In genomic region chr12:105334001-105334400, GRCh38 we compare ENCODE assay signal across 13 cellular contexts. TPM values are rescaled to one million over a fixed set of nuclear protein-coding genes. Genes with fewer than 3 reads are reported as not detected.
DNase-seq lines count a peak whose midpoint lies in the region; ATAC-seq and TF ChIP-seq lines count a peak whose summit lies in the region.
"Had no signal": no experiment of that assay in that cellular context is flagged by ENCODE, and none has a peak within 500 bp of the region (broad histone marks: within the 10 kb centered on the region; RNA-seq: fewer than 3 reads in every experiment).

No MANE protein-coding gene starts in this region.

- POLR2A ChIA-PET in CD4-positive, alpha-beta T cell (lab: Charles Lee), result no interaction called here
- POLR2A ChIA-PET in HEK293 (lab: Yijun Ruan, JAX), result no interaction called here

- no peaks in the 10 kb centered on the region for H3K9me3 Mint-ChIP-seq in CD4-positive, alpha-beta T cell
- H3K9me3 Mint-ChIP-seq: activated naive CD4-positive, alpha-beta T cell treated with anti-CD3 and anti-CD28 coated beads, Interleukin-2, amount 50 U/mL, for 24 hours had no signal

- CTCF ChIA-PET in CD4-positive, alpha-beta T cell (lab: Charles Lee), result interaction anchor here (1.5 kb wide), 1 partner anchor 12 kb away, joined by 3 read pairs; no protein-coding TSS in a partner anchor
- CTCF ChIA-PET in HEK293 (lab: Yijun Ruan, JAX), result interaction anchor here (1.5 kb wide), 1 partner anchor 13 kb away, joined by 3 read pairs; no protein-coding TSS in a partner anchor

- H3K4me1 Mint-ChIP-seq in CD4-positive, alpha-beta T cell (ENCODE audit: low read depth), result peaks cover 50% of the 10 kb centered on the region

- intact Hi-C loops in CD4-positive, alpha-beta T cell (cut with DNase I, micrococcal nuclease), result loop anchor here in 1 of 2 experiments (5.0 kb wide), 1 partner anchor 227 kb away; the partner anchor contains the start of gene WASHC4

- no peak overlapping the region for H3K27ac Mint-ChIP-seq in CD4-positive, alpha-beta T cell
- H3K27ac Mint-ChIP-seq: activated naive CD4-positive, alpha-beta T cell treated with anti-CD3 and anti-CD28 coated beads, Interleukin-2, amount 50 U/mL, for 24 hours had no signal

- H3K27me3 Mint-ChIP-seq in CD4-positive, alpha-beta T cell, result no peaks in the 10 kb centered on the region
- H3K27me3 Mint-ChIP-seq: activated naive CD4-positive, alpha-beta T cell treated with anti-CD3 and anti-CD28 coated beads, Interleukin-2, amount 50 U/mL, for 24 hours had no signal

- H3K4me1 ChIP-seq in HEK293 (ENCODE audit: control insufficient read depth, insufficient read depth, low read length) (peaks cover 25% of the 10 kb centered on the region), adipocyte (ENCODE audit: control insufficient read depth, insufficient read depth, low read length) (peaks cover 45% of the 10 kb centered on the region)

- no peak overlapping the region for H3K9ac ChIP-seq in adipocyte (ENCODE audit: low read length)

- no peak overlapping the region for H3K27ac ChIP-seq in CD4-positive, alpha-beta T cell (ENCODE audit: low read depth, low read length)
- H3K27ac ChIP-seq in HEK293 (ENCODE audit: extremely low read depth, low read depth, low read length), result no peak overlapping the region
- H3K27ac ChIP-seq: suprapubic skin had no signal

- peak overlapping the region; percentile 27 for H3K4me3 Mint-ChIP-seq in CD4-positive, alpha-beta T cell
- H3K4me3 Mint-ChIP-seq: activated naive CD4-positive, alpha-beta T cell treated with anti-CD3 and anti-CD28 coated beads, Interleukin-2, amount 50 U/mL, for 24 hours had no signal

- H3K27me3 ChIP-seq in CD4-positive, alpha-beta T cell (ENCODE audit: control insufficient read depth, insufficient read depth, low read length), result no peaks in the 10 kb centered on the region
- no peaks in the 10 kb centered on the region for H3K27me3 ChIP-seq in adipocyte (replicated peaks; ENCODE audit: control insufficient read depth, insufficient read depth, low read length)
- H3K27me3 ChIP-seq: suprapubic skin had no signal

- no peak for ATAC-seq in CD4-positive, alpha-beta T cell (ENCODE audit: poor library complexity)
- ATAC-seq in HG03460 (IDR thresholded peaks at IDR 0.05; ENCODE audit: unreplicated experiment), result no peak
- ATAC-seq in GM21447 (IDR thresholded peaks at IDR 0.05; ENCODE audit: unreplicated experiment), result no peak
- ATAC-seq in HG03378 (IDR thresholded peaks at IDR 0.05; ENCODE audit: unreplicated experiment), result no peak

- H3K36me3 ChIP-seq in HEK293 (ENCODE audit: control insufficient read depth in 2 of 2, insufficient read depth in 1 of 2, low read length in 2 of 2), result no peaks in the 10 kb centered on the region; a peak in 1 of 3 replicates
- no peaks in the 10 kb centered on the region for H3K36me3 ChIP-seq in adipocyte (ENCODE audit: control insufficient read depth, insufficient read depth, low read length, severe bottlenecking)
- H3K36me3 ChIP-seq: suprapubic skin had no signal

- no peak overlapping the region for H3K4me3 ChIP-seq in HEK293 (ENCODE audit: low read depth, low read length)
- peak overlapping the region; percentile 48 for H3K4me3 ChIP-seq in adipocyte (ENCODE audit: low read length)
- H3K4me3 ChIP-seq: HAP-1, suprapubic skin had no signal

- TF ChIP-seq CTCF in CD4-positive, alpha-beta T cell (IDR thresholded peaks at IDR 0.05), result no peak
- TF ChIP-seq CTCF in HEK293 (tag by site-specific recombination; IDR thresholded peaks at IDR 0.05), result no peak

- H3K9me3 ChIP-seq in CD4-positive, alpha-beta T cell (ENCODE audit: control insufficient read depth, low read length), result no peaks in the 10 kb centered on the region
- no peaks in the 10 kb centered on the region for H3K9me3 ChIP-seq in HEK293 (ENCODE audit: control insufficient read depth, insufficient read depth, low read depth, low read length)
- H3K9me3 ChIP-seq in adipocyte (ENCODE audit: control insufficient read depth, low read length), result no peaks in the 10 kb centered on the region
- H3K9me3 ChIP-seq: suprapubic skin had no signal

- no peak for DNase-seq in CD4-positive, alpha-beta T cell
- DNase-seq in adipocyte (ENCODE audit: low read depth) (peak; percentile 82), iris pigment epithelial cell (ENCODE audit: low read depth) (peak; percentile 93)
- no peak for DNase-seq in stimulated activated CD4-positive, alpha-beta T cell treated with anti-CD3 and anti-CD28 coated beads, Interleukin-1b, Interleukin-23, amount 100 ng/mL, for 48 hours
- DNase-seq: NCI-H1105 treated with DMSO at 0.1 percent for 48 hours; stimulated activated CD4-positive, alpha-beta T cell treated with anti-CD3 and anti-CD28 coated beads, Interleukin-2, amount 100 ng/mL, for 48 hours had no signal

- H3K36me3 Mint-ChIP-seq in CD4-positive, alpha-beta T cell (ENCODE audit: low read depth), result peaks cover 5% of the 10 kb centered on the region
- H3K36me3 Mint-ChIP-seq: activated naive CD4-positive, alpha-beta T cell treated with anti-CD3 and anti-CD28 coated beads, Interleukin-2, amount 50 U/mL, for 24 hours had no signal

TF ChIP-seq in HEK293, 187 proteins besides CTCF, POLR2A, EP300 and RAD21:
- no peak for TF ChIP-seq ZNF670 (tag by site-specific recombination; IDR thresholded peaks at IDR 0.05; ENCODE audit: low read depth)
- peak; percentile 24; the same call in 1 of the 2 replicates for TF ChIP-seq OSR2 (tag by site-specific recombination; IDR thresholded peaks at IDR 0.05)
- TF ChIP-seq FEZF1 (tag by site-specific recombination; IDR thresholded peaks at IDR 0.05), result 0 out of 2 replicates have a peak, but pooled peaks have one; percentile 6
- TF ChIP-seq WT1 (tag by site-specific recombination; IDR thresholded peaks at IDR 0.05), result no peak
- no peak for TF ChIP-seq GLI2 (tag by site-specific recombination; IDR thresholded peaks at IDR 0.05; ENCODE audit: borderline replicate concordance, low read depth)
- TF ChIP-seq ZNF138 (tag by site-specific recombination; IDR thresholded peaks at IDR 0.05; ENCODE audit: borderline replicate concordance), result no peak
- no peak for TF ChIP-seq ZNF677 (tag by site-specific recombination; IDR thresholded peaks at IDR 0.05)
- no peak for TF ChIP-seq ELK4 (IDR thresholded peaks at IDR 0.05; ENCODE audit: borderline replicate concordance, low read depth, low read length)
- 0 out of 2 replicates have a peak, but pooled peaks have one; percentile 18 for TF ChIP-seq IKZF3 (tag by site-specific recombination; IDR thresholded peaks at IDR 0.05)
- TF ChIP-seq GLIS1 (tag by site-specific recombination; IDR thresholded peaks at IDR 0.05), result peak; percentile 67
- TF ChIP-seq ZNF19 (tag by site-specific recombination; IDR thresholded peaks at IDR 0.05; ENCODE audit: low read depth), result no peak
- TF ChIP-seq ZNF23 (tag by site-specific recombination; IDR thresholded peaks at IDR 0.05; ENCODE audit: borderline replicate concordance), result no peak
- TF ChIP-seq ZNF626 (tag by site-specific recombination; IDR thresholded peaks at IDR 0.05), result no peak
- no peak for TF ChIP-seq ZNF146 (tag by site-specific recombination; IDR thresholded peaks at IDR 0.05)
- no peak for TF ChIP-seq ZNF664 (tag by site-specific recombination; IDR thresholded peaks at IDR 0.05)
- no peak for TF ChIP-seq ZNF324 (tag by site-specific recombination; IDR thresholded peaks at IDR 0.05)
- no peak for TF ChIP-seq ZSCAN4 (tag by site-specific recombination; IDR thresholded peaks at IDR 0.05)
- no peak for TF ChIP-seq PRDM4 (tag by site-specific recombination; IDR thresholded peaks at IDR 0.05)
- TF ChIP-seq ZNF600 (tag by site-specific recombination; IDR thresholded peaks at IDR 0.05), result 0 out of 2 replicates have a peak, but pooled peaks have one; percentile 44
- no peak for TF ChIP-seq ZNF792 (tag by site-specific recombination; IDR thresholded peaks at IDR 0.05)
- no peak for TF ChIP-seq ZNF510 (tag by site-specific recombination; IDR thresholded peaks at IDR 0.05; ENCODE audit: insufficient replicate concordance)
- TF ChIP-seq KLF10 (tag by site-specific recombination; IDR thresholded peaks at IDR 0.05), result no peak

RNA-seq across cellular contexts. Expression of gene C12orf75, which starts 3.5 kb away (rescaled TPM):
- 10 to 100 TPM; 16.7 to 17.0 TPM for total RNA-seq in CD4-positive, alpha-beta T cell

Comparison
In these comparisons a context has a peak if more than half of its experiments do, and no peak if none do; other contexts are left out.
1. DNase-seq: peak in adipocyte (single experiment) and iris pigment epithelial cell (single experiment); none in CD4-positive, alpha-beta T cell (0 of 10) and stimulated activated CD4-positive, alpha-beta T cell treated with anti-CD3 and anti-CD28 coated beads, Interleukin-1b, Interleukin-23, amount 100 ng/mL, for 48 hours (single experiment).